In the genomic region with DNA sequence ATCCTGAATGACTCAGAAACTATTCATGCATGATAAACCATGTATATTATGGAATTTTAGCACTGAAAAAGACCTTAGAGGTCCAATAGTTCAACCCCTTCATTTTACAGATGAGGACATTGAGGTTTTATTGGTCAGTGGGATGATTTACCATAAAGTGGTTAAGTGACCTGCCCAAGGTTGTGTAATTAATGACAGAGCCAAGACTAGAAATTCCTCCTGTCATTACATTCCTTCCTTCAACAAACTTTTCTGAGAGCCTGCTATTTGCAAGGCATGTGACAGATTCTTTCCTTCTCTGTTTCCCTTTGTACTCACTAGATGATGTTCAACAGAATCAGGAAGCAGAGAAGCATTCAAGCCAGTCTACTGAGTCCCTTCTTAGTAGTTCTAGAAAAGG, we compare ENCODE assay signal across 22 cellular contexts.
DNase-seq lines count a peak whose midpoint lies in the region; ATAC-seq, FAIRE-seq and TF ChIP-seq lines count a peak whose summit lies in the region.
"Had no signal": no experiment of that assay in that cellular context is flagged by ENCODE, and none has a peak within 500 bp of the region (broad histone marks: within the 10 kb centered on the region; RNA-seq: fewer than 3 reads in every experiment).

No MANE protein-coding gene starts in this region.

- no peak for TF ChIP-seq POLR2A in testis (IDR thresholded peaks at IDR 0.05)

- H3K36me3 ChIP-seq in muscle layer of duodenum (ENCODE audit: control insufficient read depth in 1 of 2, insufficient read depth in 2 of 2, low read length in 2 of 2) (no peaks in the 10 kb centered on the region), testis (ENCODE audit: low read depth, missing control alignments) (no peaks in the 10 kb centered on the region)
- H3K36me3 ChIP-seq: brain microvascular endothelial cell, heart left ventricle, sigmoid colon, suprapubic skin had no signal

- FAIRE-seq in RCC 7860 (lab: Jason Lieb, UNC), result peak; percentile 100
- FAIRE-seq: TTC549 had no signal

- intact Hi-C loops in testis (cut with DNase I; ENCODE audit: low total_unique reads), result no loop called here

- no peak for TF ChIP-seq CTCF in fibroblast of pulmonary artery (IDR thresholded peaks at IDR 0.05; ENCODE audit: low read length, missing control alignments)
- no peak for TF ChIP-seq CTCF in testis (IDR thresholded peaks at IDR 0.05)

- H3K27me3 ChIP-seq in muscle layer of duodenum (ENCODE audit: low read depth, low read length), result no peaks in the 10 kb centered on the region
- no peaks in the 10 kb centered on the region for H3K27me3 ChIP-seq in testis
- H3K27me3 ChIP-seq: brain microvascular endothelial cell, sigmoid colon, suprapubic skin had no signal

- H3K9me3 ChIP-seq in muscle layer of duodenum (ENCODE audit: control insufficient read depth in 1 of 2, low read length in 2 of 2), result no peaks in the 10 kb centered on the region
- no peaks in the 10 kb centered on the region for H3K9me3 ChIP-seq in testis
- H3K9me3 ChIP-seq: heart left ventricle, sigmoid colon, suprapubic skin had no signal

- H3K27ac ChIP-seq in muscle layer of duodenum (ENCODE audit: low read length), result peak overlapping the region; percentile 2
- no peak overlapping the region for H3K27ac ChIP-seq in testis
- H3K27ac ChIP-seq: brain microvascular endothelial cell, suprapubic skin had no signal

- H3K4me1 ChIP-seq in muscle layer of duodenum (ENCODE audit: control insufficient read depth in 1 of 2, insufficient read depth in 2 of 2, low read length in 2 of 2) (peaks cover 0 to 16% of the 10 kb centered on the region in 2 donors), testis (no peaks in the 10 kb centered on the region)

- H3K4me3 ChIP-seq in fibroblast of pulmonary artery (replicated peaks; ENCODE audit: low read depth, low read length) (no peak overlapping the region), muscle layer of duodenum (ENCODE audit: low read depth in 1 of 2, low read length in 2 of 2) (no peak overlapping the region), testis (no peak overlapping the region)
- H3K4me3 ChIP-seq: heart left ventricle, sigmoid colon, suprapubic skin had no signal

- ATAC-seq in HG02938 (IDR thresholded peaks at IDR 0.05; ENCODE audit: unreplicated experiment), result no peak
- ATAC-seq: esophagus mucosa, Panc1 had no signal

- DNase-seq in EH (ENCODE audit: low read depth), result peak; percentile 60
- DNase-seq in RCC 7860 (ENCODE audit: low spot score), result peak; percentile 96
- DNase-seq in fibroblast of pulmonary artery (ENCODE audit: low read depth), result peak; percentile 13
- no peak for DNase-seq in NCI-H1417 treated with DMSO at 0.1 percent for 48 hours (lab: John Stamatoyannopoulos, UW)
- no peak for DNase-seq in NCI-H1092 (lab: John Stamatoyannopoulos, UW)
- no peak for DNase-seq in testis
- DNase-seq: activated CD4-positive, alpha-beta T cell treated with anti-CD3 and anti-CD28 coated beads, Interleukin-2, amount 50 U/mL, for 4 hours; activated naive CD4-positive, alpha-beta T cell; activated T-cell treated with anti-CD3 and anti-CD28 coated beads for 4 hours; brain microvascular endothelial cell; Calu3; GF-D8; heart left ventricle; islet precursor cell; NCI-H82; sigmoid colon had no signal

Comparison
In these comparisons a context has a peak if more than half of its experiments do, and no peak if none do; other contexts are left out.
1. DNase-seq: peak in EH (single experiment), RCC 7860 (single experiment) and fibroblast of pulmonary artery (single experiment); none in NCI-H1417 treated with DMSO at 0.1 percent for 48 hours (single experiment), NCI-H1092 (single experiment) and testis (single experiment).